Comparison of ENCODE assay signal across 1 cellular context in the genomic region with DNA sequence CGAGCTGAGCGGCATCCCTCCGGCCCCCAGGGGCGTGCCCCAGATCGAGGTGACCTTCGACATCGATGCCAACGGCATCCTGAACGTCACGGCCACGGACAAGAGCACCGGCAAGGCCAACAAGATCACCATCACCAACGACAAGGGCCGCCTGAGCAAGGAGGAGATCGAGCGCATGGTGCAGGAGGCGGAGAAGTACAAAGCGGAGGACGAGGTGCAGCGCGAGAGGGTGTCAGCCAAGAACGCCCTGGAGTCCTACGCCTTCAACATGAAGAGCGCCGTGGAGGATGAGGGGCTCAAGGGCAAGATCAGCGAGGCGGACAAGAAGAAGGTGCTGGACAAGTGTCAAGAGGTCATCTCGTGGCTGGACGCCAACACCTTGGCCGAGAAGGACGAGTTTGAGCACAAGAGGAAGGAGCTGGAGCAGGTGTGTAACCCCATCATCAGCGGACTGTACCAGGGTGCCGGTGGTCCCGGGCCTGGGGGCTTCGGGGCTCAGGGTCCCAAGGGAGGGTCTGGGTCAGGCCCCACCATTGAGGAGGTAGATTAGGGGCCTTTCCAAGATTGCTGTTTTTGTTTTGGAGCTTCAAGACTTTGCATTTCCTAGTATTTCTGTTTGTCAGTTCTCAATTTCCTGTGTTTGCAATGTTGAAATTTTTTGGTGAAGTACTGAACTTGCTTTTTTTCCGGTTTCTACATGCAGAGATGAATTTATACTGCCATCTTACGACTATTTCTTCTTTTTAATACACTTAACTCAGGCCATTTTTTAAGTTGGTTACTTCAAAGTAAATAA.
TF ChIP-seq lines count a peak whose summit lies in the region.

No MANE protein-coding gene starts in this region.

TF ChIP-seq in liver, 16 proteins besides CTCF, POLR2A, EP300 and RAD21:
- TF ChIP-seq, protein P1, sequence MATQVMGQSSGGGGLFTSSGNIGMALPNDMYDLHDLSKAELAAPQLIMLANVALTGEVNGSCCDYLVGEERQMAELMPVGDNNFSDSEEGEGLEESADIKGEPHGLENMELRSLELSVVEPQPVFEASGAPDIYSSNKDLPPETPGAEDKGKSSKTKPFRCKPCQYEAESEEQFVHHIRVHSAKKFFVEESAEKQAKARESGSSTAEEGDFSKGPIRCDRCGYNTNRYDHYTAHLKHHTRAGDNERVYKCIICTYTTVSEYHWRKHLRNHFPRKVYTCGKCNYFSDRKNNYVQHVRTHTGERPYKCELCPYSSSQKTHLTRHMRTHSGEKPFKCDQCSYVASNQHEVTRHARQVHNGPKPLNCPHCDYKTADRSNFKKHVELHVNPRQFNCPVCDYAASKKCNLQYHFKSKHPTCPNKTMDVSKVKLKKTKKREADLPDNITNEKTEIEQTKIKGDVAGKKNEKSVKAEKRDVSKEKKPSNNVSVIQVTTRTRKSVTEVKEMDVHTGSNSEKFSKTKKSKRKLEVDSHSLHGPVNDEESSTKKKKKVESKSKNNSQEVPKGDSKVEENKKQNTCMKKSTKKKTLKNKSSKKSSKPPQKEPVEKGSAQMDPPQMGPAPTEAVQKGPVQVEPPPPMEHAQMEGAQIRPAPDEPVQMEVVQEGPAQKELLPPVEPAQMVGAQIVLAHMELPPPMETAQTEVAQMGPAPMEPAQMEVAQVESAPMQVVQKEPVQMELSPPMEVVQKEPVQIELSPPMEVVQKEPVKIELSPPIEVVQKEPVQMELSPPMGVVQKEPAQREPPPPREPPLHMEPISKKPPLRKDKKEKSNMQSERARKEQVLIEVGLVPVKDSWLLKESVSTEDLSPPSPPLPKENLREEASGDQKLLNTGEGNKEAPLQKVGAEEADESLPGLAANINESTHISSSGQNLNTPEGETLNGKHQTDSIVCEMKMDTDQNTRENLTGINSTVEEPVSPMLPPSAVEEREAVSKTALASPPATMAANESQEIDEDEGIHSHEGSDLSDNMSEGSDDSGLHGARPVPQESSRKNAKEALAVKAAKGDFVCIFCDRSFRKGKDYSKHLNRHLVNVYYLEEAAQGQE (IDR thresholded peaks at IDR 0.05), result peak; percentile 27
- peak in 1 of 2 donors; percentile 8 for TF ChIP-seq JUND (IDR thresholded peaks at IDR 0.05)
- TF ChIP-seq YY1 (IDR thresholded peaks at IDR 0.05), result peak; percentile 49
